In genomic region chr13:48160879-48161278, GRCh38 we compare ENCODE assay signal across 8 cellular contexts.
DNase-seq lines count a peak whose midpoint lies in the region; ATAC-seq and TF ChIP-seq lines count a peak whose summit lies in the region.

No MANE protein-coding gene starts in this region.

- H3K27ac ChIP-seq in endodermal cell (ENCODE audit: low read depth, low read length) = no peak overlapping the region
- no peak overlapping the region for H3K27ac ChIP-seq in naive thymus-derived CD4-positive, alpha-beta T cell (ENCODE audit: low read depth, low read length)

- peaks cover 10% of the 10 kb centered on the region for H3K4me1 Mint-ChIP-seq in endodermal cell
- H3K4me1 Mint-ChIP-seq in naive thymus-derived CD4-positive, alpha-beta T cell = peaks cover 30 to 59% (median 46%) of the 10 kb centered on the region in 7 donors

- 84 to 85% methylated on average over 3 of the region's 3 CpGs for WGBS in endodermal cell (ENCODE audit: insufficient coverage in 1 of 2, insufficient read length in 1 of 2), 2 experiments

- no peaks in the 10 kb centered on the region for H3K36me3 ChIP-seq in endodermal cell (ENCODE audit: control insufficient read depth, insufficient read depth, low read length)
- H3K36me3 ChIP-seq in naive thymus-derived CD4-positive, alpha-beta T cell (ENCODE audit: control insufficient read depth in 2 of 3, insufficient read depth in 3 of 3, low read length in 3 of 3) = no peaks in the 10 kb centered on the region

- H3K4me1 ChIP-seq in endodermal cell (ENCODE audit: control insufficient read depth, insufficient read depth, low read length) = no peaks in the 10 kb centered on the region
- H3K4me1 ChIP-seq in naive thymus-derived CD4-positive, alpha-beta T cell (ENCODE audit: control insufficient read depth in 2 of 2, insufficient read depth in 2 of 2, low read length in 2 of 2) = peaks cover 8 to 19% of the 10 kb centered on the region in 2 donors

- intact Hi-C loops in naive thymus-derived CD4-positive, alpha-beta T cell (cut with micrococcal nuclease) = no loop called here

- H3K9ac ChIP-seq in endodermal cell (ENCODE audit: extremely low read depth, low read length, poor library complexity, severe bottlenecking) = no peak overlapping the region

- DNase-seq in Ammon's horn (ENCODE audit: low spot score) = peak; percentile 40
- peak; percentile 93 for DNase-seq in NCI-H1694 treated with DMSO at 0.1 percent for 48 hours (lab: John Stamatoyannopoulos, UW)
- DNase-seq in endodermal cell = no peak
- no peak for DNase-seq in naive thymus-derived CD4-positive, alpha-beta T cell
- DNase-seq in GM20000 (ENCODE audit: low spot score) = no peak
- no peak for DNase-seq in SK-N-DZ (ENCODE audit: low spot score)
- no peak for DNase-seq in stimulated activated CD8-positive, alpha-beta memory T cell treated with anti-CD3 and anti-CD28 coated beads, Interleukin-4, amount 100 ng/mL, for 48 hours

- CTCF ChIA-PET in naive thymus-derived CD4-positive, alpha-beta T cell (lab: Charles Lee) = no interaction called here

- H3K4me3 ChIP-seq in endodermal cell (ENCODE audit: low read length) = no peak overlapping the region
- no peak overlapping the region for H3K4me3 ChIP-seq in naive thymus-derived CD4-positive, alpha-beta T cell (ENCODE audit: low read length)

- no peaks in the 10 kb centered on the region for H3K27me3 Mint-ChIP-seq in endodermal cell (ENCODE audit: insufficient read depth)
- peaks cover 0 to 2% (median 0%) of the 10 kb centered on the region in 5 donors for H3K27me3 Mint-ChIP-seq in naive thymus-derived CD4-positive, alpha-beta T cell

- no peak for ATAC-seq in naive thymus-derived CD4-positive, alpha-beta T cell
- ATAC-seq in GM18519 (IDR thresholded peaks at IDR 0.05; ENCODE audit: low FRiP score, unreplicated experiment) = no peak

- no peaks in the 10 kb centered on the region for H3K36me3 Mint-ChIP-seq in endodermal cell (ENCODE audit: low read depth)
- peaks cover 0 to 2% (median 0%) of the 10 kb centered on the region in 5 donors for H3K36me3 Mint-ChIP-seq in naive thymus-derived CD4-positive, alpha-beta T cell

- no peak for TF ChIP-seq CTCF in endodermal cell (conservative IDR thresholded peaks at IDR 0.05)
- TF ChIP-seq CTCF in GM20000 (IDR thresholded peaks at IDR 0.05; ENCODE audit: extremely low read depth, missing control alignments) = no peak

- peak overlapping the region; percentile 7 for H3K27ac Mint-ChIP-seq in endodermal cell
- H3K27ac Mint-ChIP-seq in naive thymus-derived CD4-positive, alpha-beta T cell = peak overlapping the region in 5 of 9 donors; percentile 12 to 99 (median 52)

- no peaks in the 10 kb centered on the region for H3K27me3 ChIP-seq in endodermal cell (ENCODE audit: control insufficient read depth, insufficient read depth, low read length, poor library complexity, severe bottlenecking)
- H3K27me3 ChIP-seq in naive thymus-derived CD4-positive, alpha-beta T cell (ENCODE audit: control insufficient read depth in 2 of 2, insufficient read depth in 2 of 2, low read length in 2 of 2) = no peaks in the 10 kb centered on the region

- H3K9me3 ChIP-seq in endodermal cell (ENCODE audit: control insufficient read depth, low read length) = no peaks in the 10 kb centered on the region
- H3K9me3 ChIP-seq in naive thymus-derived CD4-positive, alpha-beta T cell (ENCODE audit: control insufficient read depth in 2 of 3, low read length in 3 of 3) = no peaks in the 10 kb centered on the region

- POLR2A ChIA-PET in naive thymus-derived CD4-positive, alpha-beta T cell (lab: Charles Lee) = interaction anchor here (0.6 to 3.2 kb wide), 5 partner anchors 24 to 79 kb away, joined by 3 to 12 read pairs (median 4); no protein-coding TSS in a partner anchor

- H3K9me3 Mint-ChIP-seq in endodermal cell = no peaks in the 10 kb centered on the region
- H3K9me3 Mint-ChIP-seq in naive thymus-derived CD4-positive, alpha-beta T cell = peaks cover 0 to 5% (median 0%) of the 10 kb centered on the region in 11 donors

- no peak overlapping the region for H3K4me3 Mint-ChIP-seq in endodermal cell
- peak overlapping the region in 2 of 10 donors; percentile 7 to 8 for H3K4me3 Mint-ChIP-seq in naive thymus-derived CD4-positive, alpha-beta T cell

Comparison
In these comparisons a context has a peak if more than half of its experiments do, and no peak if none do; other contexts are left out.
1. DNase-seq: peak in Ammon's horn (single experiment) and NCI-H1694 treated with DMSO at 0.1 percent for 48 hours (single experiment); none in endodermal cell (single experiment), naive thymus-derived CD4-positive, alpha-beta T cell (0 of 9), GM20000 (single experiment), SK-N-DZ (single experiment) and stimulated activated CD8-positive, alpha-beta memory T cell treated with anti-CD3 and anti-CD28 coated beads, Interleukin-4, amount 100 ng/mL, for 48 hours (single experiment).